Comparison of ENCODE assay signal across 8 cellular contexts in the genomic region with DNA sequence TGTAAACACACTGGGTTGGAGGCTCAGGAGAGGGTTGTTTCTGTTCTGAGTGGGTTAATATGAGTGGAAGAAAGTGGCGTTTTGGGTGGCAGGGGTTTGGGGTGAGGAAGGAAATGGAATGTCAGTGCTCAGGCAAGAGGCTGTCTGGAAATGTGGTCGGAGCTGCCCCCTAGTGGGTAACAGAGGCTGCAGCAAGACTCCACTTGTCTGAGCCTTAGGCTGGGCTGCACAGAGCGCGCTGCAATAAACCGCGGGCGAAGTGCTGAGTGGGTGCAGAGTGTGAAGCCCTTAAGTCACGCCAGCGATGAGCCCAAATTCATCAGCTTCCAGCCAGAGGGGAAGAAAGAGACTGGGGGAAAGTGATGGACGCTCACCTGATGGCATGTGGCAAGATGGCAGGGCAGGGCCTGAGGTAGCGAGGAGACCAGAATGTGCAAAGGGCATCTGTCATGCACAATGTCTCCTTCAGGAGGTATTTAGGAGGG. TPM values are rescaled to one million over a fixed set of nuclear protein-coding genes. Genes with fewer than 3 reads are reported as not detected.
DNase-seq lines count a peak whose midpoint lies in the region; ATAC-seq lines count a peak whose summit lies in the region.

No MANE protein-coding gene starts in this region.

- H2BK5ac ChIP-seq in mesendoderm (ENCODE audit: low read length) = no peak overlapping the region

- H3K56ac ChIP-seq in mesendoderm (ENCODE audit: low read length) = no peak overlapping the region

- no peak overlapping the region for H3K4me2 ChIP-seq in mesendoderm (ENCODE audit: low read length)

- H3K4me1 Mint-ChIP-seq in activated CD4-positive, alpha-beta memory T cell treated with anti-CD3 and anti-CD28 coated beads for 36 hours (ENCODE audit: low read depth) = peaks cover 6% of the 10 kb centered on the region

- intact Hi-C loops in activated CD4-positive, alpha-beta memory T cell treated with anti-CD3 and anti-CD28 coated beads for 36 hours (cut with micrococcal nuclease) = loop anchor here (1.0 to 10.0 kb wide), 4 partner anchors 34 to 234 kb away; a partner anchor contains a TSS

- H3K9me3 Mint-ChIP-seq in activated CD4-positive, alpha-beta memory T cell treated with anti-CD3 and anti-CD28 coated beads for 36 hours = no peaks in the 10 kb centered on the region

- H3K27ac Mint-ChIP-seq in activated CD4-positive, alpha-beta memory T cell treated with anti-CD3 and anti-CD28 coated beads for 36 hours = no peak overlapping the region

- CTCF ChIA-PET in activated CD4-positive, alpha-beta memory T cell treated with anti-CD3 and anti-CD28 coated beads for 36 hours (lab: Charles Lee) = interaction anchor here (0.6 to 2.1 kb wide), 26 partner anchors 10 to 168 kb away, joined by 3 to 14 read pairs (median 4); a partner anchor contains a TSS

- H2AK5ac ChIP-seq in mesendoderm (ENCODE audit: low read length) = no peak overlapping the region

- H3K4me1 ChIP-seq in duodenal mucosa (ENCODE audit: control insufficient read depth in 1 of 2, insufficient read depth in 2 of 2, low read length in 2 of 2) (no peaks in the 10 kb centered on the region), mesendoderm (ENCODE audit: control insufficient read depth, low read depth, low read length) (no peaks in the 10 kb centered on the region)

- no peak overlapping the region for H3K18ac ChIP-seq in mesendoderm (ENCODE audit: low read length)

- peak; percentile 69 for ATAC-seq in GM18502 (IDR thresholded peaks at IDR 0.05; ENCODE audit: poor library complexity, unreplicated experiment)
- peak; percentile 71 for ATAC-seq in HG03432 (IDR thresholded peaks at IDR 0.05; ENCODE audit: unreplicated experiment)

- no CpG with 5 or more reads among the region's 11 CpGs for WGBS in mesendoderm (ENCODE audit: extremely low coverage, insufficient coverage, low lambda C conversion rate)

- no peak overlapping the region for H2BK120ac ChIP-seq in mesendoderm (ENCODE audit: low read depth, low read length)

- H3K23ac ChIP-seq in mesendoderm (ENCODE audit: low read length) = no peak overlapping the region

- DNase-seq in ACHN (peak; percentile 74), NCI-H748 (lab: John Stamatoyannopoulos, UW; ENCODE audit: unreplicated experiment) (peak; percentile 72), mesendoderm (peak; percentile 79)
- peak; percentile 81 for DNase-seq in activated CD4-positive, alpha-beta memory T cell treated with anti-CD3 and anti-CD28 coated beads for 36 hours
- peak; percentile 40 for DNase-seq in stimulated activated CD8-positive, alpha-beta memory T cell treated with anti-CD3 and anti-CD28 coated beads, Interleukin-12 subunit alpha, Interleukin-12 subunit beta, amount 100 ng/mL, for 4 hours (ENCODE audit: low read depth)

- H3K4me3 ChIP-seq in duodenal mucosa (ENCODE audit: low read depth in 1 of 2, low read length in 2 of 2) = peak overlapping the region; percentile 42 to 55
- no peak overlapping the region for H3K4me3 ChIP-seq in mesendoderm (ENCODE audit: low read length)

- no peaks in the 10 kb centered on the region for H3K79me2 ChIP-seq in mesendoderm (ENCODE audit: control insufficient read depth, insufficient read depth, low read length)

- H3K27ac ChIP-seq in duodenal mucosa (ENCODE audit: low read depth, low read length) (no peak overlapping the region), mesendoderm (ENCODE audit: low read depth, low read length) (no peak overlapping the region)

- H3K36me3 Mint-ChIP-seq in activated CD4-positive, alpha-beta memory T cell treated with anti-CD3 and anti-CD28 coated beads for 36 hours = no peaks in the 10 kb centered on the region

- no peaks in the 10 kb centered on the region for H3K9me3 ChIP-seq in duodenal mucosa (ENCODE audit: control insufficient read depth in 1 of 2, low read length in 2 of 2)

- H3K9ac ChIP-seq in duodenal mucosa (ENCODE audit: low read depth in 1 of 2, low read length in 2 of 2) (no peak overlapping the region), mesendoderm (ENCODE audit: low read length) (no peak overlapping the region)

- H4K8ac ChIP-seq in mesendoderm (ENCODE audit: low read depth, low read length) = no peak overlapping the region

- H3K4me3 Mint-ChIP-seq in activated CD4-positive, alpha-beta memory T cell treated with anti-CD3 and anti-CD28 coated beads for 36 hours = peak overlapping the region; percentile 3

- peaks cover 15% of the 10 kb centered on the region for H3K27me3 Mint-ChIP-seq in activated CD4-positive, alpha-beta memory T cell treated with anti-CD3 and anti-CD28 coated beads for 36 hours

- no peak overlapping the region for H3K4ac ChIP-seq in mesendoderm (ENCODE audit: low read depth, low read length)

- POLR2A ChIA-PET in activated CD4-positive, alpha-beta memory T cell treated with anti-CD3 and anti-CD28 coated beads for 36 hours (lab: Charles Lee) = no interaction called here

- H3K27me3 ChIP-seq in duodenal mucosa (ENCODE audit: control insufficient read depth in 1 of 2, insufficient read depth in 2 of 2, low read length in 2 of 2) = peaks cover 14% of the 10 kb centered on the region in 2 donors
- no peaks in the 10 kb centered on the region for H3K27me3 ChIP-seq in mesendoderm (ENCODE audit: insufficient read depth, low read length, poor library complexity)

- no peaks in the 10 kb centered on the region for H3K36me3 ChIP-seq in duodenal mucosa (ENCODE audit: control insufficient read depth in 1 of 2, insufficient read depth in 2 of 2, low read length in 2 of 2)
- H3K36me3 ChIP-seq in mesendoderm (ENCODE audit: control insufficient read depth, insufficient read depth, low read length) = no peaks in the 10 kb centered on the region

- in situ Hi-C loops in ACHN (cut with HindIII; ENCODE audit: low pct_ligation_motif_present, low pct_unique_long_range_greater_than_20kb, low sequenced_read_pairs) = no loop called here

- no peak overlapping the region for H2BK15ac ChIP-seq in mesendoderm (replicated peaks; ENCODE audit: low read depth)

- no peak overlapping the region for H4K5ac ChIP-seq in mesendoderm (ENCODE audit: low read length)

- no peaks in the 10 kb centered on the region for H3K79me1 ChIP-seq in mesendoderm (ENCODE audit: low read length)

RNA-seq across cellular contexts. Expression of a gene that starts 12.3 kb away (rescaled TPM):
- not detected for total RNA-seq in activated CD4-positive, alpha-beta memory T cell treated with anti-CD3 and anti-CD28 coated beads for 36 hours
- polyA plus RNA-seq in mesendoderm (2013, experiment 1 of 2) = 0.08 TPM
- polyA plus RNA-seq in mesendoderm (2013, experiment 2 of 2) = 0.04 TPM

RNA-seq across cellular contexts. Expression of a gene that starts 51.1 kb away (rescaled TPM):
- total RNA-seq in activated CD4-positive, alpha-beta memory T cell treated with anti-CD3 and anti-CD28 coated beads for 36 hours = 10 to 100 TPM; 42.7 to 47.7 TPM
- polyA plus RNA-seq in mesendoderm (2013, experiment 1 of 2) = 29.6 TPM
- 29.9 TPM for polyA plus RNA-seq in mesendoderm (2013, experiment 2 of 2)
